In genomic region chr6:106448000-106448426, GRCh38 we compare ENCODE assay signal across 9 cellular contexts.
DNase-seq lines count a peak whose midpoint lies in the region; ATAC-seq and TF ChIP-seq lines count a peak whose summit lies in the region.
"Had no signal": no experiment of that assay in that cellular context is flagged by ENCODE, and none has a peak within 500 bp of the region (broad histone marks: within the 10 kb centered on the region; RNA-seq: fewer than 3 reads in every experiment).

No MANE protein-coding gene starts in this region.

- intact Hi-C loops in left cardiac atrium (cut with DNase I) = loop anchor here in 1 of 2 donors (5.0 kb wide), 1 partner anchor 119 kb away; no protein-coding TSS in a partner anchor
- intact Hi-C loops in posterior vena cava (cut with DNase I) = loop anchor here in 1 of 2 donors (5.0 to 10.0 kb wide), 2 partner anchors 117 to 234 kb away; no protein-coding TSS in a partner anchor

- no peak for DNase-seq in T-helper 17 cell
- peak; percentile 24 for DNase-seq in left cardiac atrium
- no peak for DNase-seq in GOT3 (lab: John Stamatoyannopoulos, UW)
- DNase-seq in DMS79 (lab: John Stamatoyannopoulos, UW) = no peak
- DNase-seq in posterior vena cava (ENCODE audit: low spot score) = no peak

- no peak for TF ChIP-seq CTCF in 22Rv1 (IDR thresholded peaks at IDR 0.05)

- H3K4me3 Mint-ChIP-seq in T-helper 17 cell = peak overlapping the region; percentile 7

- H3K36me3 Mint-ChIP-seq in T-helper 17 cell (ENCODE audit: low read depth) = no peaks in the 10 kb centered on the region
- H3K36me3 Mint-ChIP-seq: CD8-positive, alpha-beta memory T cell had no signal

- no peaks in the 10 kb centered on the region for H3K9me3 ChIP-seq in T-helper 17 cell (ENCODE audit: control insufficient read depth, low read length, poor library complexity, severe bottlenecking)

- peaks cover 17% of the 10 kb centered on the region for H3K27me3 Mint-ChIP-seq in T-helper 17 cell

- peaks cover 11% of the 10 kb centered on the region for H3K4me1 Mint-ChIP-seq in T-helper 17 cell

- peak overlapping the region; percentile 90 for H3K27ac ChIP-seq in 22Rv1

- TF ChIP-seq POLR2A in GM18505 (IDR thresholded peaks at IDR 0.05; ENCODE audit: borderline replicate concordance, extremely low read depth, insufficient read depth, insufficient read length) = no peak

- ATAC-seq in GM21367 (IDR thresholded peaks at IDR 0.05; ENCODE audit: unreplicated experiment) (peak; percentile 51), T-helper 17 cell (peak; percentile 56), left cardiac atrium (peak in 1 of 2 donors; percentile 85), GM18505 (IDR thresholded peaks at IDR 0.05; ENCODE audit: unreplicated experiment) (no peak)

- peak overlapping the region; percentile 8 for H3K27ac Mint-ChIP-seq in T-helper 17 cell
